ENCODE assay signal across 8 cellular contexts in genomic region chr18:24270937-24271380, GRCh38.
A peak's percentile ranks its signal among the peaks of the same experiment; 100 is the strongest.
DNase-seq lines count a peak whose midpoint lies in the region; ATAC-seq and TF ChIP-seq lines count a peak whose summit lies in the region.

No MANE protein-coding gene starts in this region.

- H3K4me1 ChIP-seq in H9 (ENCODE audit: insufficient read depth, low read length) (peaks cover 9% of the 10 kb centered on the region; the same call in 1 of the 2 replicates), heart right ventricle (peaks cover 0 to 59% (median 41%) of the 10 kb centered on the region in 9 donors), psoas muscle (peaks cover 27% of the 10 kb centered on the region)

- no peak overlapping the region for H3T11ph ChIP-seq in H9 (ENCODE audit: low read length)

- H3K79me1 ChIP-seq in H9 (ENCODE audit: insufficient read depth, low read depth, low read length, poor library complexity, severe bottlenecking) = no peaks in the 10 kb centered on the region

- H3K9ac ChIP-seq in H9 (ENCODE audit: extremely low read depth, insufficient read length, low read length) = peak overlapping the region; percentile 74

- no peak overlapping the region for H2AFZ ChIP-seq in H9 (ENCODE audit: low read length)

- no peak overlapping the region for H4K8ac ChIP-seq in H9 (replicated peaks; ENCODE audit: insufficient read length, low read depth, low read length)

- intact Hi-C loops in heart right ventricle (cut with DNase I) = loop anchor here in 9 of 10 donors (2.0 to 10.0 kb wide), 7 partner anchors 39 to 94 kb away; no protein-coding TSS in a partner anchor
- intact Hi-C loops in psoas muscle (cut with DNase I) = loop anchor here (1.0 to 5.0 kb wide), 2 partner anchors 89 to 95 kb away; no protein-coding TSS in a partner anchor

- no peak overlapping the region for H2BK15ac ChIP-seq in H9 (ENCODE audit: low read depth, low read length)

- H2BK12ac ChIP-seq in H9 (ENCODE audit: insufficient read length, low read depth, low read length) = no peak overlapping the region

- peak in 7 of 8 donors; percentile 24 to 62 (median 43) for ATAC-seq in heart right ventricle
- ATAC-seq in psoas muscle = peak; percentile 16 to 34 (median 26)
- ATAC-seq in GM21447 (IDR thresholded peaks at IDR 0.05; ENCODE audit: unreplicated experiment) = no peak
- ATAC-seq in T-cell (replicated peaks in 1 of 4) = no peak
- no peak for ATAC-seq in HG03521 (IDR thresholded peaks at IDR 0.05; ENCODE audit: unreplicated experiment)
- no peak for ATAC-seq in HG03097 (IDR thresholded peaks at IDR 0.05; ENCODE audit: low FRiP score, unreplicated experiment)

- no peak overlapping the region for H2AK5ac ChIP-seq in H9 (ENCODE audit: insufficient read length, low read length)

- H3K56ac ChIP-seq in H9 (ENCODE audit: insufficient read length, low read depth, low read length) = no peak overlapping the region

- peak overlapping the region; percentile 88 to 89 for H3K4me3 Mint-ChIP-seq in H9
- peak overlapping the region in 1 of 3 donors; percentile 9 for H3K4me3 Mint-ChIP-seq in T-cell

- H4K5ac ChIP-seq in H9 (ENCODE audit: insufficient read length, low read depth, low read length) = no peak overlapping the region

- peak overlapping the region; percentile 76 to 94 (median 84) for H3K4me3 ChIP-seq in heart right ventricle
- H3K4me3 ChIP-seq in psoas muscle = peak overlapping the region; percentile 95

- H3K23me2 ChIP-seq in H9 (ENCODE audit: insufficient read length, low read depth, low read length, poor library complexity, severe bottlenecking) = peaks cover 12% of the 10 kb centered on the region

- H3K9me3 Mint-ChIP-seq in H9 (no peaks in the 10 kb centered on the region), T-cell (peaks cover 0 to 11% (median 3%) of the 10 kb centered on the region in 3 donors)

- no peak overlapping the region for H3K4ac ChIP-seq in H9 (ENCODE audit: low read depth, low read length)

- H3K9me3 ChIP-seq in H9 (ENCODE audit: control insufficient read depth, low read depth, low read length) (no peaks in the 10 kb centered on the region), heart right ventricle (peaks cover 0 to 17% (median 0%) of the 10 kb centered on the region in 11 donors), psoas muscle (peaks cover 6% of the 10 kb centered on the region)

- no peaks in the 10 kb centered on the region for H3K79me2 ChIP-seq in H9 (ENCODE audit: insufficient read depth, low read length)

- H3K27me3 Mint-ChIP-seq in H9 (ENCODE audit: low read depth) (no peaks in the 10 kb centered on the region), T-cell (peaks cover 29 to 51% of the 10 kb centered on the region in 2 donors)

- H2BK5ac ChIP-seq in H9 (ENCODE audit: insufficient read length, low read length) = no peak overlapping the region

- no peak overlapping the region for H2BK20ac ChIP-seq in H9 (ENCODE audit: low read depth, low read length, poor library complexity, severe bottlenecking)

- no peaks in the 10 kb centered on the region for H3K36me3 ChIP-seq in heart right ventricle
- H3K36me3 ChIP-seq in psoas muscle (ENCODE audit: insufficient read depth in 1 of 2, low read depth in 1 of 2) = no peaks in the 10 kb centered on the region

- TF ChIP-seq CTCF in H9 (conservative IDR thresholded peaks at IDR 0.05) = no peak
- no peak for TF ChIP-seq CTCF in VCaP (conservative IDR thresholded peaks at IDR 0.05)
- TF ChIP-seq CTCF in heart right ventricle (IDR thresholded peaks at IDR 0.05) = no peak
- TF ChIP-seq CTCF in psoas muscle (IDR thresholded peaks at IDR 0.05) = no peak

- peaks cover 2% of the 10 kb centered on the region for H4K20me1 ChIP-seq in H9 (ENCODE audit: control insufficient read depth, insufficient read depth, insufficient read length)

- peaks cover 0 to 8% (median 3%) of the 10 kb centered on the region in 3 experiments; a peak in 2 of 7 replicates for H3K36me3 Mint-ChIP-seq in H9 (ENCODE audit: insufficient read depth in 1 of 3, low read depth in 3 of 3)
- H3K36me3 Mint-ChIP-seq in T-cell = peaks cover 9% of the 10 kb centered on the region

- CTCF ChIA-PET in T-cell (lab: Charles Lee) = no interaction called here

- no peak overlapping the region for H3K23ac ChIP-seq in H9 (ENCODE audit: insufficient read length, low read depth, low read length)

- no peak for DNase-seq in H9
- DNase-seq in heart right ventricle = no peak
- DNase-seq in psoas muscle = no peak
- DNase-seq in T-cell = no peak

- H3K27ac Mint-ChIP-seq in H9 = peak overlapping the region in 2 of 3 experiments; percentile 2 to 80; a peak in 4 of 7 replicates
- no peak overlapping the region for H3K27ac Mint-ChIP-seq in T-cell

- no peak overlapping the region for H3K27ac ChIP-seq in H9 (ENCODE audit: insufficient read length, low read depth, low read length)
- H3K27ac ChIP-seq in VCaP = peak overlapping the region; percentile 61; the same call in 1 of the 2 replicates
- H3K27ac ChIP-seq in heart right ventricle = peak overlapping the region; percentile 89 to 97 (median 94)
- peak overlapping the region; percentile 89 for H3K27ac ChIP-seq in psoas muscle

- peak overlapping the region; percentile 86 for H3K14ac ChIP-seq in H9 (ENCODE audit: insufficient read depth, low read length)

- no CpG with 5 or more reads among the region's 9 CpGs for WGBS in H9 (ENCODE audit: extremely low coverage, insufficient read length, low lambda C conversion rate)
- 2 to 10% methylated on average over 9 of the region's 9 CpGs for WGBS in heart right ventricle, 2 donors
- WGBS in psoas muscle, 3 donors = 0 to 3% (median 2%) methylated on average over 9 of the region's 9 CpGs

- no peak overlapping the region for H4K91ac ChIP-seq in H9 (ENCODE audit: insufficient read length, low read depth, low read length)

- peaks cover 32 to 36% of the 10 kb centered on the region in 2 experiments for H3K4me1 Mint-ChIP-seq in H9
- peaks cover 0 to 8% (median 6%) of the 10 kb centered on the region in 3 donors for H3K4me1 Mint-ChIP-seq in T-cell

- no peak overlapping the region for H2BK120ac ChIP-seq in H9 (ENCODE audit: low read depth, low read length, poor library complexity, severe bottlenecking)

- no peak overlapping the region for H3K18ac ChIP-seq in H9 (ENCODE audit: insufficient read length, low read depth, low read length)

- peak overlapping the region; percentile 92 for H3K4me2 ChIP-seq in H9 (ENCODE audit: insufficient read depth, insufficient read length, low read length)

- POLR2A ChIA-PET in T-cell (lab: Charles Lee) = no interaction called here

- no peaks in the 10 kb centered on the region for H3K27me3 ChIP-seq in H9 (ENCODE audit: insufficient read depth, low read length)
- peaks cover 0 to 4% (median 0%) of the 10 kb centered on the region in 7 donors for H3K27me3 ChIP-seq in heart right ventricle
- no peaks in the 10 kb centered on the region for H3K27me3 ChIP-seq in psoas muscle (ENCODE audit: insufficient read depth in 3 of 3, low read length in 2 of 3)

Comparison
In these comparisons a context has a peak if more than half of its experiments do, and no peak if none do; other contexts are left out.
1. H3K27ac Mint-ChIP-seq: peak in H9 (2 of 3); none in T-cell (0 of 2).
2. ATAC-seq: peak in heart right ventricle (7 of 8) and psoas muscle (4 of 4); none in GM21447 (single experiment), T-cell (0 of 4), HG03521 (single experiment) and HG03097 (single experiment).